In genomic region chr22:39457546-39458442, GRCh38 we compare ENCODE assay signal across 8 cellular contexts. TPM values are rescaled to one million over a fixed set of nuclear protein-coding genes. Genes with fewer than 3 reads are reported as not detected.
DNase-seq lines count a peak whose midpoint lies in the region; ATAC-seq, FAIRE-seq and TF ChIP-seq lines count a peak whose summit lies in the region.

No MANE protein-coding gene starts in this region.

- peak overlapping the region; percentile 62 for H3K4me3 ChIP-seq in A549
- peak overlapping the region; percentile 49 for H3K4me3 ChIP-seq in HAP-1
- no peak overlapping the region for H3K4me3 ChIP-seq in mucosa of stomach (ENCODE audit: low read length)

- H3K27me3 ChIP-seq in HAP-1 (ENCODE audit: low read depth) = no peaks in the 10 kb centered on the region
- peaks cover 35% of the 10 kb centered on the region for H3K27me3 ChIP-seq in mucosa of stomach (ENCODE audit: control insufficient read depth, insufficient read depth, low read length)

- no peaks in the 10 kb centered on the region for H3K36me3 ChIP-seq in HAP-1 (replicated peaks)
- no peaks in the 10 kb centered on the region for H3K36me3 ChIP-seq in mucosa of stomach (ENCODE audit: control insufficient read depth, insufficient read depth, low read length)

- TF ChIP-seq RAD21 in A549 (conservative IDR thresholded peaks at IDR 0.05 in 1 of 2, IDR thresholded peaks at IDR 0.05 in 1 of 2) = no peak

- no peak for TF ChIP-seq EP300 in A549 (IDR thresholded peaks at IDR 0.05)

- H3K4me1 Mint-ChIP-seq in central memory CD8-positive, alpha-beta T cell = peaks cover 17% of the 10 kb centered on the region

- H3K4me1 ChIP-seq in A549 = peaks cover 6% of the 10 kb centered on the region; the same call in 1 of the 3 replicates
- H3K4me1 ChIP-seq in HAP-1 = peaks cover 7% of the 10 kb centered on the region
- peaks cover 30% of the 10 kb centered on the region for H3K4me1 ChIP-seq in mucosa of stomach (ENCODE audit: control insufficient read depth, insufficient read depth, low read length)

- H3K9me3 Mint-ChIP-seq in central memory CD8-positive, alpha-beta T cell = no peaks in the 10 kb centered on the region

- ATAC-seq in A549 = no peak; a peak in 1 of 6 replicates
- no peak for ATAC-seq in central memory CD8-positive, alpha-beta T cell (replicated peaks; ENCODE audit: extremely low read depth, poor library complexity, severe bottlenecking)
- no peak for ATAC-seq in GM21825 (IDR thresholded peaks at IDR 0.05; ENCODE audit: unreplicated experiment)

- H3K9me3 ChIP-seq in A549 = no peaks in the 10 kb centered on the region
- H3K9me3 ChIP-seq in HAP-1 = no peaks in the 10 kb centered on the region
- no peaks in the 10 kb centered on the region for H3K9me3 ChIP-seq in mucosa of stomach (ENCODE audit: control insufficient read depth, low read length)

- DNase-seq in A549 (ENCODE audit: low read depth in 1 of 2, low spot score in 1 of 2) (no peak), HAP-1 (ENCODE audit: low spot score in 2 of 2) (peak in 1 of 2 experiments; percentile 33), cerebellar nuclear complex (lab: John Stamatoyannopoulos, UW) (no peak), activated gamma-delta T cell treated with Interleukin-2 at 50 U/mL for 16 hours (no peak), NCI-H2171 (lab: John Stamatoyannopoulos, UW) (no peak)
- DNase-seq in central memory CD8-positive, alpha-beta T cell (ENCODE audit: low spot score in 2 of 2) = no peak

- in situ Hi-C loops in HAP-1 (cut with MboI; ENCODE audit: low sequenced_read_pairs) = no loop called here

- CTCF ChIA-PET in A549 (lab: Yijun Ruan, JAX) = interaction anchor here (1.2 kb wide), 1 partner anchor 36 kb away, joined by 3 read pairs; no protein-coding TSS in a partner anchor

- no peak for FAIRE-seq in A549 (lab: Jason Lieb, UNC)

- H3K4me3 Mint-ChIP-seq in central memory CD8-positive, alpha-beta T cell = peak overlapping the region; percentile 47

- TF ChIP-seq POLR2A in A549 (IDR thresholded peaks at IDR 0.05; ENCODE audit: low read length) = no peak

- peak overlapping the region; percentile 34 for H3K9ac ChIP-seq in mucosa of stomach (ENCODE audit: low read length)

- POLR2A ChIA-PET in A549 (lab: Yijun Ruan, JAX) = no interaction called here

- no peak overlapping the region for H3K27ac Mint-ChIP-seq in central memory CD8-positive, alpha-beta T cell (ENCODE audit: low read depth)

- H3K27ac ChIP-seq in A549 = peak overlapping the region; percentile 67 to 91

- peak overlapping the region; percentile 96 for H3K4me2 ChIP-seq in A549

- peaks cover 4% of the 10 kb centered on the region for H3K36me3 Mint-ChIP-seq in central memory CD8-positive, alpha-beta T cell (ENCODE audit: insufficient read depth)

- 47% methylated on average over 6 of the region's 85 CpGs for WGBS in A549 (ENCODE audit: missing lambda C conversion rate)

- TF ChIP-seq CTCF in A549 (IDR thresholded peaks at IDR 0.05) = no peak

- H3K27me3 Mint-ChIP-seq in central memory CD8-positive, alpha-beta T cell = peaks cover 70% of the 10 kb centered on the region

TF ChIP-seq in A549, 52 proteins besides CTCF, POLR2A, EP300 and RAD21:
- TF ChIP-seq JUN (IDR thresholded peaks at IDR 0.05) (no peak), ZC3H11A (IDR thresholded peaks at IDR 0.05) (no peak), NR3C1 (IDR thresholded peaks at IDR 0.05) (no peak), EHF (CRISPR knock-in tag; IDR thresholded peaks at IDR 0.05) (no peak), RCOR1 (IDR thresholded peaks at IDR 0.05; ENCODE audit: low read depth, low read length) (no peak), SMC3 (IDR thresholded peaks at IDR 0.05) (no peak), ZSCAN20 (CRISPR knock-in tag; IDR thresholded peaks at IDR 0.05) (no peak), MYC (IDR thresholded peaks at IDR 0.05; ENCODE audit: borderline replicate concordance, low read length) (no peak), HOXA7 (CRISPR knock-in tag; IDR thresholded peaks at IDR 0.05) (no peak), ELK1 (IDR thresholded peaks at IDR 0.05; ENCODE audit: low read depth, low read length) (no peak), ZNF302 (CRISPR knock-in tag; IDR thresholded peaks at IDR 0.05) (no peak)
- TF ChIP-seq, protein P1, sequence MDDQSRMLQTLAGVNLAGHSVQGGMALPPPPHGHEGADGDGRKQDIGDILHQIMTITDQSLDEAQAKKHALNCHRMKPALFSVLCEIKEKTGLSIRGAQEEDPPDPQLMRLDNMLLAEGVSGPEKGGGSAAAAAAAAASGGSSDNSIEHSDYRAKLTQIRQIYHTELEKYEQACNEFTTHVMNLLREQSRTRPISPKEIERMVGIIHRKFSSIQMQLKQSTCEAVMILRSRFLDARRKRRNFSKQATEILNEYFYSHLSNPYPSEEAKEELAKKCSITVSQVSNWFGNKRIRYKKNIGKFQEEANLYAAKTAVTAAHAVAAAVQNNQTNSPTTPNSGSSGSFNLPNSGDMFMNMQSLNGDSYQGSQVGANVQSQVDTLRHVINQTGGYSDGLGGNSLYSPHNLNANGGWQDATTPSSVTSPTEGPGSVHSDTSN (IDR thresholded peaks at IDR 0.05) = no peak

RNA-seq across cellular contexts. Expression of gene MGAT3, which starts 1.0 kb away (rescaled TPM):
- polyA plus RNA-seq in A549 (2011; rRNA removed) = 0.62 and 0.65 TPM in 2 replicates
- polyA plus RNA-seq in A549 (2012; cell fraction: cytosol; rRNA removed) = 0.63 and 1.1 TPM in 2 replicates
- polyA plus RNA-seq in A549 (2012; cell fraction: nucleus; rRNA removed) = 0.95 and 0.98 TPM in 2 replicates
- polyA plus RNA-seq in A549 (2017; fragmentation: RNase III; extraction: RNeasy Plus Mini Kit Qiagen cat#74134 plus additional on column Dnase treatment) = 0.64 to 0.84 TPM (median 0.70 TPM) in 3 replicates
- polyA minus RNA-seq in A549 (2011; rRNA and poly(A)+ RNA removed) = 0.58 and 0.70 TPM in 2 replicates

RNA-seq across cellular contexts. Expression of gene MIEF1, which starts 44.3 kb away (rescaled TPM):
- polyA plus RNA-seq in A549 (2011; rRNA removed) (19.8 and 20.5 TPM in 2 replicates), A549 (2017; fragmentation: RNase III; extraction: RNeasy Plus Mini Kit Qiagen cat#74134 plus additional on column Dnase treatment) (18.8 to 19.9 TPM (median 19.3 TPM) in 3 replicates)
- 13.3 and 16.3 TPM in 2 replicates for polyA plus RNA-seq in A549 (2012; cell fraction: cytosol; rRNA removed)
- polyA plus RNA-seq in A549 (2012; cell fraction: nucleus; rRNA removed) = 14.2 and 14.7 TPM in 2 replicates
- 26.4 TPM in 2 replicates for polyA minus RNA-seq in A549 (2011; rRNA and poly(A)+ RNA removed)

RNA-seq across cellular contexts. Expression of gene TAB1, which starts 58.2 kb away (rescaled TPM):
- 10.4 and 11.3 TPM in 2 replicates for polyA plus RNA-seq in A549 (2011; rRNA removed)
- polyA plus RNA-seq in A549 (2012; cell fraction: cytosol; rRNA removed) = 16.4 and 20.1 TPM in 2 replicates
- polyA plus RNA-seq in A549 (2012; cell fraction: nucleus; rRNA removed) = 38.3 and 41.0 TPM in 2 replicates
- polyA plus RNA-seq in A549 (2017; fragmentation: RNase III; extraction: RNeasy Plus Mini Kit Qiagen cat#74134 plus additional on column Dnase treatment) = 8.7 to 10.5 TPM (median 9.9 TPM) in 3 replicates
- 9.5 and 11.2 TPM in 2 replicates for polyA minus RNA-seq in A549 (2011; rRNA and poly(A)+ RNA removed)
